Comparison of ENCODE assay signal across 1 cellular context in the genomic region with DNA sequence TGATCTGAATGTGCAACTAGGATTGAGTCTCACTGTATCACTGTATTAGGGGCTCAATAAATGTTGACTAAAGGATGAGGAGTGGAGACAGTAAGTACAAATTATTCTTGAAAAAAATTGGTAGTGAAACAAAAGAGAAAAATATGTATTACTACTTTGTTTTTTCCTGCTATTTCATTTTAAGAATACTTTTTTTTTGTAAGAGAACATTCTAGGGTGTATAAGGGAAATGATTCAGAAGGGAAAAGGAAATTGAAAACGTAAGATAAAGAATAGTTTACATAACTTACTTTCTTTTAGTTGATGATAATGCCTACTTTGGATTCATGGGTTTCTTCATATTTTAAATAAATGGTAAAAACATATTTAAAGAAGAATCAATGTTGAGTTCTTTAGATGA.
TF ChIP-seq lines count a peak whose summit lies in the region.

No MANE protein-coding gene starts in this region.

TF ChIP-seq in SK-N-SH treated with all-trans-retinoic acid at 6 μM for 48 hours, 23 proteins besides CTCF, POLR2A, EP300 and RAD21 (continued from another document):
- TF ChIP-seq SNAI2 (CRISPR knock-in tag; IDR thresholded peaks at IDR 0.05) (no peak), CSDC2 (CRISPR knock-in tag; IDR thresholded peaks at IDR 0.05) (no peak), ISL1 (CRISPR knock-in tag; IDR thresholded peaks at IDR 0.05) (no peak), OSR1 (CRISPR knock-in tag; IDR thresholded peaks at IDR 0.05) (no peak), ZNF565 (CRISPR knock-in tag; conservative IDR thresholded peaks at IDR 0.05; ENCODE audit: low read depth) (no peak), GLIS3 (CRISPR knock-in tag; IDR thresholded peaks at IDR 0.05) (no peak), ARNTL (CRISPR knock-in tag; IDR thresholded peaks at IDR 0.05; ENCODE audit: borderline replicate concordance, low read depth) (no peak), PPARA (CRISPR knock-in tag; IDR thresholded peaks at IDR 0.05; ENCODE audit: borderline replicate concordance) (no peak), ZNF8 (CRISPR knock-in tag; IDR thresholded peaks at IDR 0.05) (no peak)
